19 cellular contexts compared by ENCODE assay signal in genomic region chr1:36453600-36454388, GRCh38. TPM values are rescaled to one million over a fixed set of nuclear protein-coding genes. Genes with fewer than 3 reads are reported as not detected.
A peak's percentile ranks its signal among the peaks of the same experiment; 100 is the strongest.
DNase-seq lines count a peak whose midpoint lies in the region; ATAC-seq and TF ChIP-seq lines count a peak whose summit lies in the region.
"Had no signal": no experiment of that assay in that cellular context is flagged by ENCODE, and none has a peak within 500 bp of the region (broad histone marks: within the 10 kb centered on the region; RNA-seq: fewer than 3 reads in every experiment).

No MANE protein-coding gene starts in this region.

- H3K36me3 Mint-ChIP-seq in activated CD4-positive, alpha-beta T cell treated with anti-CD3 and anti-CD28 coated beads, Interleukin-2, amount 10 ng/mL, durations not matched to agents 7 days and 5 days (ENCODE audit: low read depth), result peaks cover 37% of the 10 kb centered on the region
- peaks cover 5% of the 10 kb centered on the region for H3K36me3 Mint-ChIP-seq in IgD-negative memory B cell
- H3K36me3 Mint-ChIP-seq in activated naive CD8-positive, alpha-beta T cell treated with anti-CD3 and anti-CD28 coated beads, Interleukin-2, amount 50 U/mL, for 24 hours (ENCODE audit: low read depth), result peaks cover 40% of the 10 kb centered on the region
- H3K36me3 Mint-ChIP-seq in neural progenitor cell, result peaks cover 2% of the 10 kb centered on the region

- POLR2A ChIA-PET in activated CD4-positive, alpha-beta T cell treated with anti-CD3 and anti-CD28 coated beads, Interleukin-2, amount 10 ng/mL, durations not matched to agents 7 days and 5 days (lab: Charles Lee), result no interaction called here

- H3K4me2 ChIP-seq in neural progenitor cell, result no peak overlapping the region
- H3K4me2 ChIP-seq: BLaER1 had no signal

- no peak overlapping the region for H3K9ac ChIP-seq in neural progenitor cell
- H3K9ac ChIP-seq: BLaER1 had no signal

- H3K27me3 ChIP-seq in neural progenitor cell, result no peaks in the 10 kb centered on the region
- H3K27me3 ChIP-seq: BLaER1 had no signal

- no peaks in the 10 kb centered on the region for H3K9me3 Mint-ChIP-seq in activated CD4-positive, alpha-beta T cell treated with anti-CD3 and anti-CD28 coated beads, Interleukin-2, amount 10 ng/mL, durations not matched to agents 7 days and 5 days
- H3K9me3 Mint-ChIP-seq in IgD-negative memory B cell (peaks cover 0 to 2% (median 0%) of the 10 kb centered on the region in 3 donors), neural progenitor cell (no peaks in the 10 kb centered on the region)
- H3K9me3 Mint-ChIP-seq in activated naive CD8-positive, alpha-beta T cell treated with anti-CD3 and anti-CD28 coated beads, Interleukin-2, amount 50 U/mL, for 24 hours, result no peaks in the 10 kb centered on the region

- peaks cover 57% of the 10 kb centered on the region for H3K4me1 Mint-ChIP-seq in activated CD4-positive, alpha-beta T cell treated with anti-CD3 and anti-CD28 coated beads, Interleukin-2, amount 10 ng/mL, durations not matched to agents 7 days and 5 days
- H3K4me1 Mint-ChIP-seq in IgD-negative memory B cell, result peaks cover 12 to 21% (median 15%) of the 10 kb centered on the region in 3 donors
- peaks cover 34% of the 10 kb centered on the region for H3K4me1 Mint-ChIP-seq in activated naive CD8-positive, alpha-beta T cell treated with anti-CD3 and anti-CD28 coated beads, Interleukin-2, amount 50 U/mL, for 24 hours
- H3K4me1 Mint-ChIP-seq in neural progenitor cell, result peaks cover 20% of the 10 kb centered on the region

- H3K4me3 Mint-ChIP-seq in activated CD4-positive, alpha-beta T cell treated with anti-CD3 and anti-CD28 coated beads, Interleukin-2, amount 10 ng/mL, durations not matched to agents 7 days and 5 days, result no peak overlapping the region
- H3K4me3 Mint-ChIP-seq in IgD-negative memory B cell, result peak overlapping the region in 2 of 4 donors; percentile 66 to 68
- no peak overlapping the region for H3K4me3 Mint-ChIP-seq in activated naive CD8-positive, alpha-beta T cell treated with anti-CD3 and anti-CD28 coated beads, Interleukin-2, amount 50 U/mL, for 24 hours
- H3K4me3 Mint-ChIP-seq in neural progenitor cell, result no peak overlapping the region

- no peaks in the 10 kb centered on the region for H3K79me2 ChIP-seq in neural progenitor cell (ENCODE audit: low read depth)

- CTCF ChIA-PET in activated CD4-positive, alpha-beta T cell treated with anti-CD3 and anti-CD28 coated beads, Interleukin-2, amount 10 ng/mL, durations not matched to agents 7 days and 5 days (lab: Charles Lee), result interaction anchor here (1.2 kb wide), 1 partner anchor 10 kb away, joined by 5 read pairs; the partner anchor contains the start of gene MRPS15

- ATAC-seq in activated naive CD8-positive, alpha-beta T cell treated with anti-CD3 and anti-CD28 coated beads, Interleukin-2, amount 50 U/mL, for 24 hours, result no peak
- no peak for ATAC-seq in HG02885 (IDR thresholded peaks at IDR 0.05; ENCODE audit: poor library complexity, unreplicated experiment)
- ATAC-seq: Panc1, Right ventricle myocardium inferior had no signal

- H3K36me3 ChIP-seq in neural progenitor cell, result no peaks in the 10 kb centered on the region

- H3K9me3 ChIP-seq in neural progenitor cell (ENCODE audit: low read depth), result no peaks in the 10 kb centered on the region
- H3K9me3 ChIP-seq: BLaER1, Caco-2 had no signal

- no peak overlapping the region for H2AFZ ChIP-seq in neural progenitor cell (replicated peaks)

- no peaks in the 10 kb centered on the region for H3K4me1 ChIP-seq in neural progenitor cell
- H3K4me1 ChIP-seq: Caco-2 had no signal

- DNase-seq in activated CD4-positive, alpha-beta T cell treated with anti-CD3 and anti-CD28 coated beads, Interleukin-2, amount 10 ng/mL, durations not matched to agents 7 days and 5 days, result no peak
- no peak for DNase-seq in activated CD4-positive, alpha-beta T cell treated with anti-CD3 and anti-CD28 coated beads for 1 hour
- DNase-seq in activated naive CD8-positive, alpha-beta T cell treated with anti-CD3 and anti-CD28 coated beads, Interleukin-2, amount 50 U/mL, for 24 hours, result no peak
- DNase-seq in neural progenitor cell (ENCODE audit: low spot score) (no peak), LoVo (ENCODE audit: low spot score) (no peak)
- DNase-seq in activated CD4-positive, CD25-positive, alpha-beta regulatory T cell (lab: John Stamatoyannopoulos, UW), result no peak
- DNase-seq: Caco-2, GOT3, NCI-H1105 treated with DMSO at 0.1 percent for 48 hours, NCI-H187, NCI-H446 had no signal

- no peak overlapping the region for H3K27ac ChIP-seq in neural progenitor cell
- H3K27ac ChIP-seq: 22Rv1, BLaER1, HL-60, SK-N-MC had no signal

- peak overlapping the region; percentile 25 for H3K27ac Mint-ChIP-seq in activated CD4-positive, alpha-beta T cell treated with anti-CD3 and anti-CD28 coated beads, Interleukin-2, amount 10 ng/mL, durations not matched to agents 7 days and 5 days
- H3K27ac Mint-ChIP-seq in IgD-negative memory B cell, result peak overlapping the region; percentile 79 to 97 (median 91)
- H3K27ac Mint-ChIP-seq in activated naive CD8-positive, alpha-beta T cell treated with anti-CD3 and anti-CD28 coated beads, Interleukin-2, amount 50 U/mL, for 24 hours, result peak overlapping the region; percentile 17
- H3K27ac Mint-ChIP-seq in neural progenitor cell, result peak overlapping the region; percentile 42

- H3K27me3 Mint-ChIP-seq in activated CD4-positive, alpha-beta T cell treated with anti-CD3 and anti-CD28 coated beads, Interleukin-2, amount 10 ng/mL, durations not matched to agents 7 days and 5 days, result no peaks in the 10 kb centered on the region
- H3K27me3 Mint-ChIP-seq in IgD-negative memory B cell (no peaks in the 10 kb centered on the region), neural progenitor cell (ENCODE audit: insufficient read depth, low read depth) (no peaks in the 10 kb centered on the region)
- H3K27me3 Mint-ChIP-seq in activated naive CD8-positive, alpha-beta T cell treated with anti-CD3 and anti-CD28 coated beads, Interleukin-2, amount 50 U/mL, for 24 hours, result peaks cover 2% of the 10 kb centered on the region

- no peaks in the 10 kb centered on the region for H4K20me1 ChIP-seq in neural progenitor cell (ENCODE audit: low read depth)

- peaks cover 11% of the 10 kb centered on the region for H3F3A ChIP-seq in neural progenitor cell (ENCODE audit: low read depth)

- no peak overlapping the region for H3K4me3 ChIP-seq in neural progenitor cell
- H3K4me3 ChIP-seq: BLaER1, SK-N-MC had no signal

- TF ChIP-seq CTCF in neural progenitor cell (IDR thresholded peaks at IDR 0.05), result no peak

RNA-seq across cellular contexts. Expression of gene OSCP1, which starts 3.5 kb away (rescaled TPM):
- total RNA-seq in activated CD4-positive, alpha-beta T cell treated with anti-CD3 and anti-CD28 coated beads, Interleukin-2, amount 10 ng/mL, durations not matched to agents 7 days and 5 days, result 1 to 10 TPM; 1.9 to 2.2 TPM
- polyA plus RNA-seq in IgD-negative memory B cell, result 0.74 TPM
- total RNA-seq in neural progenitor cell (ENCODE audit: low replicate concordance), result 7.8 and 8.2 TPM in 2 replicates

RNA-seq across cellular contexts. Expression of gene MRPS15, which starts 10.4 kb away (rescaled TPM):
- 100 to 1,000 TPM in 1 of 2 experiments, 10 to 100 TPM in 1; 81.9 to 101 TPM for total RNA-seq in activated CD4-positive, alpha-beta T cell treated with anti-CD3 and anti-CD28 coated beads, Interleukin-2, amount 10 ng/mL, durations not matched to agents 7 days and 5 days
- 72.0 TPM for polyA plus RNA-seq in IgD-negative memory B cell
- total RNA-seq in neural progenitor cell (ENCODE audit: low replicate concordance), result 75.2 and 109 TPM in 2 replicates

RNA-seq across cellular contexts. Expression of gene CSF3R, which starts 28.9 kb away (rescaled TPM):
- under 1 TPM; 0.29 to 0.32 TPM for total RNA-seq in activated CD4-positive, alpha-beta T cell treated with anti-CD3 and anti-CD28 coated beads, Interleukin-2, amount 10 ng/mL, durations not matched to agents 7 days and 5 days
- polyA plus RNA-seq in IgD-negative memory B cell, result 1.9 TPM
- total RNA-seq in neural progenitor cell (ENCODE audit: low replicate concordance), result 0.56 TPM in 1 of 2 replicates, not detected in the other

RNA-seq across cellular contexts. Expression of gene LSM10, which starts 56.1 kb away (rescaled TPM):
- total RNA-seq in activated CD4-positive, alpha-beta T cell treated with anti-CD3 and anti-CD28 coated beads, Interleukin-2, amount 10 ng/mL, durations not matched to agents 7 days and 5 days, result 10 to 100 TPM; 39.3 to 39.4 TPM
- polyA plus RNA-seq in IgD-negative memory B cell, result 345 TPM
- total RNA-seq in neural progenitor cell (ENCODE audit: low replicate concordance), result 8.6 and 10.2 TPM in 2 replicates

Comparison
In these comparisons a context has a peak if more than half of its experiments do, and no peak if none do; other contexts are left out.
1. H3K27ac Mint-ChIP-seq: peak in every context shown above with its lines; median percentile 91 in IgD-negative memory B cell; 42 in neural progenitor cell; 25 in activated CD4-positive, alpha-beta T cell treated with anti-CD3 and anti-CD28 coated beads, Interleukin-2, amount 10 ng/mL, durations not matched to agents 7 days and 5 days; 17 in activated naive CD8-positive, alpha-beta T cell treated with anti-CD3 and anti-CD28 coated beads, Interleukin-2, amount 50 U/mL, for 24 hours.